Comparison of ENCODE assay signal across 9 cellular contexts in genomic region chr19:45509692-45510015, GRCh38. TPM values are rescaled to one million over a fixed set of nuclear protein-coding genes. Genes with fewer than 3 reads are reported as not detected.
DNase-seq lines count a peak whose midpoint lies in the region; ATAC-seq and TF ChIP-seq lines count a peak whose summit lies in the region.
"Had no signal": no experiment of that assay in that cellular context is flagged by ENCODE, and none has a peak within 500 bp of the region (broad histone marks: within the 10 kb centered on the region; RNA-seq: fewer than 3 reads in every experiment).

No MANE protein-coding gene starts in this region.

- peaks cover 12% of the 10 kb centered on the region for H3K36me3 Mint-ChIP-seq in CD8-positive, alpha-beta T cell

- H2AK5ac ChIP-seq in trophoblast cell (ENCODE audit: low read length), result peak overlapping the region; percentile 87

- peak overlapping the region; percentile 49 for H2BK5ac ChIP-seq in trophoblast cell (ENCODE audit: low read depth, low read length, poor library complexity)

- WGBS in trophoblast cell (ENCODE audit: extremely low coverage, insufficient coverage, insufficient read length), result no CpG with 5 or more reads among the region's 3 CpGs

- POLR2A ChIA-PET in CD8-positive, alpha-beta T cell (lab: Charles Lee), result interaction anchor here (0.6 kb wide), 1 partner anchor 402 kb away, joined by 3 read pairs; no protein-coding TSS in a partner anchor
- POLR2A ChIA-PET in Panc1 (lab: Charles Lee), result no interaction called here

- no peak overlapping the region for H3K27ac ChIP-seq in CD8-positive, alpha-beta T cell (ENCODE audit: low read depth, low read length)
- H3K27ac ChIP-seq in Panc1 (ENCODE audit: low read length) (peak overlapping the region; percentile 83), trophoblast cell (ENCODE audit: low read depth, low read length) (peak overlapping the region; percentile 24)

- peak overlapping the region; percentile 43 for H3K27ac Mint-ChIP-seq in CD8-positive, alpha-beta T cell

- no peaks in the 10 kb centered on the region for H3K27me3 ChIP-seq in CD8-positive, alpha-beta T cell (ENCODE audit: insufficient read depth, low read length)
- H3K27me3 ChIP-seq in Panc1 (ENCODE audit: control insufficient read depth, insufficient read depth, low read length) (no peaks in the 10 kb centered on the region), trophoblast cell (ENCODE audit: insufficient read depth, low read length) (no peaks in the 10 kb centered on the region)

- ATAC-seq in CD8-positive, alpha-beta T cell, result no peak
- ATAC-seq in Panc1, result no peak

- H3K27me3 Mint-ChIP-seq in CD8-positive, alpha-beta T cell (ENCODE audit: low read depth), result no peaks in the 10 kb centered on the region

- H2BK12ac ChIP-seq in trophoblast cell (ENCODE audit: low read length), result peak overlapping the region; percentile 37

- H3K9me3 ChIP-seq in CD8-positive, alpha-beta T cell (ENCODE audit: low read length), result no peaks in the 10 kb centered on the region
- H3K9me3 ChIP-seq in Panc1 (ENCODE audit: control insufficient read depth, insufficient read depth, low read depth, low read length) (no peaks in the 10 kb centered on the region), trophoblast cell (ENCODE audit: insufficient read depth, low read depth, low read length) (no peaks in the 10 kb centered on the region)

- H3K9ac ChIP-seq in trophoblast cell (ENCODE audit: low read length), result peak overlapping the region; percentile 43

- H3K4me1 Mint-ChIP-seq in CD8-positive, alpha-beta T cell (ENCODE audit: low read depth), result peaks cover 59% of the 10 kb centered on the region

- TF ChIP-seq CTCF in CD8-positive, alpha-beta T cell (IDR thresholded peaks at IDR 0.05), result no peak
- no peak for TF ChIP-seq CTCF in Panc1 (IDR thresholded peaks at IDR 0.05)
- no peak for TF ChIP-seq CTCF in epithelial cell of proximal tubule (conservative IDR thresholded peaks at IDR 0.05; ENCODE audit: low read depth, low read length)

- peak overlapping the region; percentile 86 for H3K4me2 ChIP-seq in trophoblast cell (ENCODE audit: low read length)

- H2BK120ac ChIP-seq in trophoblast cell (ENCODE audit: insufficient read depth, low read length, poor library complexity), result peak overlapping the region; percentile 26

- intact Hi-C loops in CD8-positive, alpha-beta T cell (cut with DNase I, micrococcal nuclease), result loop anchor here (5.0 kb wide), 4 partner anchors 183 to 1763 kb away; partner anchors contain the start of genes BLOC1S3 (in 1 of the 2), INAFM1 (in 1 of the 2), IRF2BP1 (in 1 of the 2) and QPCTL (in 1 of the 2)
- intact Hi-C loops in Panc1 (cut with micrococcal nuclease; ENCODE audit: unreplicated experiment), result no loop called here

- no peaks in the 10 kb centered on the region for H3K36me3 ChIP-seq in CD8-positive, alpha-beta T cell (ENCODE audit: insufficient read depth, low read length)
- H3K36me3 ChIP-seq in Panc1 (ENCODE audit: control insufficient read depth, insufficient read depth, low read length) (peaks cover 6% of the 10 kb centered on the region; the same call in 1 of the 2 replicates), trophoblast cell (ENCODE audit: control insufficient read depth in 1 of 2, insufficient read depth in 2 of 2, low read length in 2 of 2) (peaks cover 19 to 22% of the 10 kb centered on the region in 2 experiments)

- H3K23ac ChIP-seq in trophoblast cell (ENCODE audit: low read length), result no peak overlapping the region

- no TSS peak for BruUV-seq in Panc1 (replicated peaks; lab: Mats Ljungman, UMichigan)

- H3K9me3 Mint-ChIP-seq in CD8-positive, alpha-beta T cell, result no peaks in the 10 kb centered on the region

- H4K91ac ChIP-seq in trophoblast cell (ENCODE audit: low read depth, low read length), result peak overlapping the region; percentile 79

- peak overlapping the region; percentile 93 for H3K4ac ChIP-seq in trophoblast cell (ENCODE audit: low read depth, low read length)

- peaks cover 49% of the 10 kb centered on the region for H3K79me2 ChIP-seq in trophoblast cell (ENCODE audit: control insufficient read depth, insufficient read depth, low read length, poor library complexity)

- peak overlapping the region; percentile 62 for H4K8ac ChIP-seq in trophoblast cell (ENCODE audit: low read depth, low read length)

- CTCF ChIA-PET in CD8-positive, alpha-beta T cell (lab: Charles Lee), result interaction anchor here (1.2 to 2.2 kb wide), 4 partner anchors 24 to 133 kb away, joined by 3 to 7 read pairs (median 5); no protein-coding TSS in a partner anchor
- CTCF ChIA-PET in Panc1 (lab: Charles Lee), result no interaction called here

- peak overlapping the region; percentile 42 for H2AFZ ChIP-seq in trophoblast cell (ENCODE audit: insufficient read depth, low read length, poor library complexity)

- peak overlapping the region; percentile 73 for H3K18ac ChIP-seq in trophoblast cell (ENCODE audit: low read length)

- H3K79me1 ChIP-seq in trophoblast cell (ENCODE audit: low read length), result peaks cover 30% of the 10 kb centered on the region

- H3K14ac ChIP-seq in trophoblast cell (ENCODE audit: low read length), result peak overlapping the region; percentile 78

- in situ Hi-C loops in Panc1 (cut with HindIII; ENCODE audit: low pct_unique_long_range_greater_than_20kb, low sequenced_read_pairs), result no loop called here

- DNase-seq in CD8-positive, alpha-beta T cell, result no peak
- DNase-seq in Panc1 (ENCODE audit: low read depth, low spot score) (no peak), epithelial cell of proximal tubule (ENCODE audit: low read depth) (no peak), trophoblast cell (no peak), NCI-H1105 (lab: John Stamatoyannopoulos, UW) (no peak), KG1 (lab: John Stamatoyannopoulos, UW) (no peak), GM19238 (ENCODE audit: insufficient read length, low spot score) (no peak), SHP77 (lab: John Stamatoyannopoulos, UW) (no peak)
- DNase-seq: NCI-H2107 had no signal

- peaks cover 57% of the 10 kb centered on the region for H3K4me1 ChIP-seq in CD8-positive, alpha-beta T cell (ENCODE audit: insufficient read depth, low read length)
- H3K4me1 ChIP-seq in Panc1 (ENCODE audit: control insufficient read depth, insufficient read depth, low read length), result peaks cover 22% of the 10 kb centered on the region
- peaks cover 12 to 22% of the 10 kb centered on the region in 2 experiments for H3K4me1 ChIP-seq in trophoblast cell (ENCODE audit: control insufficient read depth in 1 of 2, insufficient read depth in 2 of 2, low read length in 2 of 2)

- peak overlapping the region; percentile 68 for H4K12ac ChIP-seq in trophoblast cell (ENCODE audit: low read depth, low read length)

- peak overlapping the region; percentile 90 for H3K4me3 ChIP-seq in CD8-positive, alpha-beta T cell (ENCODE audit: low read depth, low read length)
- peak overlapping the region; percentile 88 to 89 for H3K4me3 ChIP-seq in Panc1 (ENCODE audit: low read depth in 2 of 2, low read length in 2 of 2)
- H3K4me3 ChIP-seq in epithelial cell of proximal tubule (ENCODE audit: low read depth, low read length), result peak overlapping the region; percentile 100
- peak overlapping the region; percentile 41 for H3K4me3 ChIP-seq in trophoblast cell (ENCODE audit: low read depth, low read length)

- peak overlapping the region; percentile 88 for H3K4me3 Mint-ChIP-seq in CD8-positive, alpha-beta T cell

RNA-seq across cellular contexts. Expression of gene VASP, which starts 2.4 kb away (rescaled TPM):
- total RNA-seq in CD8-positive, alpha-beta T cell, result 10 to 100 TPM; 45.6 to 51.6 TPM
- total RNA-seq in Panc1 (2021; ENCODE audit: unreplicated experiment) (101 TPM), epithelial cell of proximal tubule (106 and 146 TPM in 2 replicates)
- 108 TPM for polyA plus RNA-seq in Panc1 (2012; ENCODE audit: insufficient read length)
- polyA plus RNA-seq in trophoblast cell (2013), result 229 and 249 TPM in 2 replicates

RNA-seq across cellular contexts. Expression of gene PPM1N, which starts 11.4 kb away (rescaled TPM):
- 1 to 10 TPM; 5.6 to 8.0 TPM for total RNA-seq in CD8-positive, alpha-beta T cell
- total RNA-seq in Panc1 (2021; ENCODE audit: unreplicated experiment) (3.3 TPM), epithelial cell of proximal tubule (0.17 TPM in 1 of 2 replicates, not detected in the other)
- polyA plus RNA-seq in Panc1 (2012; ENCODE audit: insufficient read length), result 10.2 TPM
- 32.0 and 34.1 TPM in 2 replicates for polyA plus RNA-seq in trophoblast cell (2013)

RNA-seq across cellular contexts. Expression of gene RTN2, which starts 12.8 kb away (rescaled TPM):
- 1 to 10 TPM in 1 of 2 experiments, under 1 TPM in 1; 0.64 to 1.3 TPM for total RNA-seq in CD8-positive, alpha-beta T cell
- 15.6 TPM for total RNA-seq in Panc1 (2021; ENCODE audit: unreplicated experiment)
- polyA plus RNA-seq in Panc1 (2012; ENCODE audit: insufficient read length), result 31.9 TPM
- 6.9 and 9.7 TPM in 2 replicates for total RNA-seq in epithelial cell of proximal tubule
- 68.7 and 72.2 TPM in 2 replicates for polyA plus RNA-seq in trophoblast cell (2013)

RNA-seq across cellular contexts. Expression of gene FOSB, which starts 41.9 kb away (rescaled TPM):
- 100 to 1,000 TPM; 625 to 631 TPM for total RNA-seq in CD8-positive, alpha-beta T cell
- total RNA-seq in Panc1 (2021; ENCODE audit: unreplicated experiment), result 13.4 TPM
- polyA plus RNA-seq in Panc1 (2012; ENCODE audit: insufficient read length), result 6.1 TPM
- 0.65 and 3.4 TPM in 2 replicates for total RNA-seq in epithelial cell of proximal tubule
- 37.2 and 40.1 TPM in 2 replicates for polyA plus RNA-seq in trophoblast cell (2013)

Comparison
In these comparisons a context has a peak if more than half of its experiments do, and no peak if none do; other contexts are left out.
1. H3K4me3 ChIP-seq: peak in every context shown above with its lines; median percentile 100 in epithelial cell of proximal tubule; 90 in CD8-positive, alpha-beta T cell; 88 in Panc1; 41 in trophoblast cell.